In genomic region chr17:61986898-61987297, GRCh38 we compare ENCODE assay signal across 34 cellular contexts.
"Had no signal": no experiment of that assay in that cellular context is flagged by ENCODE, and none has a peak within 500 bp of the region (broad histone marks: within the 10 kb centered on the region; RNA-seq: fewer than 3 reads in every experiment).

No MANE protein-coding gene starts in this region.

- H3K27me3 ChIP-seq: adrenal gland, body of pancreas, cardiac muscle cell, colonic mucosa, heart right ventricle, pancreas, sigmoid colon, tibial nerve had no signal

- H3K4me3 Mint-ChIP-seq: activated B cell treated with CpG ODN at 0.5 μM for 24 hours; activated naive CD4-positive, alpha-beta T cell treated with anti-CD3 and anti-CD28 coated beads for 36 hours; activated naive CD8-positive, alpha-beta T cell treated with anti-CD3 and anti-CD28 coated beads for 36 hours; mesothelial cell of epicardium; naive B cell; neural crest cell; T-cell; T-helper 2 cell treated with Interferon-gamma antibody and Interleukin-4, amounts not matched to agents 5 μg/mL and 100 μg/mL, for 36 hours had no signal

- H3K4me1 Mint-ChIP-seq: activated B cell treated with CpG ODN at 0.5 μM for 24 hours, naive B cell, neural crest cell had no signal

- H3K27me3 Mint-ChIP-seq: activated B cell treated with CpG ODN at 0.5 μM for 24 hours; activated naive CD8-positive, alpha-beta T cell treated with anti-CD3 and anti-CD28 coated beads for 36 hours; naive B cell; T-cell had no signal

- H3K4me1 ChIP-seq: body of pancreas, colonic mucosa, pancreas, psoas muscle, sigmoid colon, tibial nerve had no signal

- ATAC-seq: body of pancreas, heart right ventricle, left cardiac atrium, left ventricle myocardium superior, pancreas, T-cell had no signal

- FAIRE-seq: endometrium, pancreas had no signal

- DNase-seq: activated B cell treated with CpG ODN at 0.5 μM for 24 hours; activated CD4-positive, alpha-beta T cell treated with anti-CD3 and anti-CD28 coated beads, Interleukin-2, amount 50 U/mL, for 4 hours; activated effector memory CD4-positive, alpha-beta T cell treated with Interleukin-2 at 50 U/mL for 16 hours; activated naive CD4-positive, alpha-beta T cell treated with anti-CD3 and anti-CD28 coated beads for 36 hours; activated naive CD8-positive, alpha-beta T cell treated with anti-CD3 and anti-CD28 coated beads for 36 hours; activated T-cell treated with anti-CD3 and anti-CD28 coated beads for 4 hours; adrenal gland; aorta; body of pancreas; cerebellar nuclear complex; colonic mucosa; effector CD8-positive, alpha-beta T cell; erythroblast; foreskin fibroblast; heart right ventricle; left cardiac atrium; left ventricle myocardium superior; naive B cell; nucleus accumbens; pancreas; psoas muscle; sigmoid colon; small intestine; stimulated activated CD4-positive, alpha-beta T cell treated with anti-CD3 and anti-CD28 coated beads, Interleukin-1b, Interleukin-23, amount 100 ng/mL, for 48 hours; stimulated activated CD4-positive, alpha-beta T cell treated with anti-CD3 and anti-CD28 coated beads, Interleukin-4, amount 100 ng/mL, for 4 hours; stimulated activated CD8-positive, alpha-beta memory T cell treated with anti-CD3 and anti-CD28 coated beads, Interleukin-4, amount 100 ng/mL, for 48 hours; stimulated activated naive CD4-positive, alpha-beta T cell; T-cell had no signal

- H3K27ac Mint-ChIP-seq: activated B cell treated with CpG ODN at 0.5 μM for 24 hours; activated naive CD4-positive, alpha-beta T cell treated with anti-CD3 and anti-CD28 coated beads for 36 hours; activated naive CD8-positive, alpha-beta T cell treated with anti-CD3 and anti-CD28 coated beads for 36 hours; mesothelial cell of epicardium; T-cell; T-helper 2 cell treated with Interferon-gamma antibody and Interleukin-4, amounts not matched to agents 5 μg/mL and 100 μg/mL, for 36 hours had no signal

- H3K27ac ChIP-seq: adrenal gland, body of pancreas, colonic mucosa, heart right ventricle, pancreas, psoas muscle, sigmoid colon, tibial nerve had no signal

- H3K9me3 ChIP-seq: adrenal gland, body of pancreas, colonic mucosa, heart right ventricle, pancreas, psoas muscle, sigmoid colon, tibial nerve had no signal

- H3K9me3 Mint-ChIP-seq: activated B cell treated with CpG ODN at 0.5 μM for 24 hours; activated naive CD4-positive, alpha-beta T cell treated with anti-CD3 and anti-CD28 coated beads for 36 hours; activated naive CD8-positive, alpha-beta T cell treated with anti-CD3 and anti-CD28 coated beads for 36 hours; mesothelial cell of epicardium; naive B cell; neural crest cell; T-cell; T-helper 2 cell treated with Interferon-gamma antibody and Interleukin-4, amounts not matched to agents 5 μg/mL and 100 μg/mL, for 36 hours had no signal

- H3K4me3 ChIP-seq: adrenal gland, body of pancreas, cardiac muscle cell, colonic mucosa, heart right ventricle, pancreas, psoas muscle, sigmoid colon, tibial nerve had no signal
